ENCODE assay signal across 1 cellular context in the genomic region with DNA sequence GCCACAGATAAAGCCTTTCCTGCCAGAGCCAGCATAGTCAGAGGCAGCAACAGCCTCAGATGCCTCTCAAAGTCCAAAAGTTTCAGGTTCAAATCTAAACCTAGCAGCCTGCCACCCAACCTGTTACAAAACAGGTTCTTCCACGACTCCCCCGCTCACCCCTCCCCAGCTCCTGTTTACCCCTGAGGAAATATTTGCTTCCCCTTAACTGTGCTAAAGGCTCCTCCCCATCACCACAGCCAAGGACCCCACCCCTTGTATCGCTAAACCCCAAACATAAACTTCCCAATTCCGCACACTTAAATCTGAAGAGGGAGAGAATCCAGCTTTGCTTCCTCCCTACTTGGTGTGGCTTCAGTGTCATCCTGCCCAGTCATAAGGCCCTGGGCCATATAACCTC.
TF ChIP-seq lines count a peak whose summit lies in the region.

No MANE protein-coding gene starts in this region.

TF ChIP-seq in HepG2, 621 proteins besides CTCF, POLR2A, EP300 and RAD21 (continued from another document):
- TF ChIP-seq, protein P1, sequence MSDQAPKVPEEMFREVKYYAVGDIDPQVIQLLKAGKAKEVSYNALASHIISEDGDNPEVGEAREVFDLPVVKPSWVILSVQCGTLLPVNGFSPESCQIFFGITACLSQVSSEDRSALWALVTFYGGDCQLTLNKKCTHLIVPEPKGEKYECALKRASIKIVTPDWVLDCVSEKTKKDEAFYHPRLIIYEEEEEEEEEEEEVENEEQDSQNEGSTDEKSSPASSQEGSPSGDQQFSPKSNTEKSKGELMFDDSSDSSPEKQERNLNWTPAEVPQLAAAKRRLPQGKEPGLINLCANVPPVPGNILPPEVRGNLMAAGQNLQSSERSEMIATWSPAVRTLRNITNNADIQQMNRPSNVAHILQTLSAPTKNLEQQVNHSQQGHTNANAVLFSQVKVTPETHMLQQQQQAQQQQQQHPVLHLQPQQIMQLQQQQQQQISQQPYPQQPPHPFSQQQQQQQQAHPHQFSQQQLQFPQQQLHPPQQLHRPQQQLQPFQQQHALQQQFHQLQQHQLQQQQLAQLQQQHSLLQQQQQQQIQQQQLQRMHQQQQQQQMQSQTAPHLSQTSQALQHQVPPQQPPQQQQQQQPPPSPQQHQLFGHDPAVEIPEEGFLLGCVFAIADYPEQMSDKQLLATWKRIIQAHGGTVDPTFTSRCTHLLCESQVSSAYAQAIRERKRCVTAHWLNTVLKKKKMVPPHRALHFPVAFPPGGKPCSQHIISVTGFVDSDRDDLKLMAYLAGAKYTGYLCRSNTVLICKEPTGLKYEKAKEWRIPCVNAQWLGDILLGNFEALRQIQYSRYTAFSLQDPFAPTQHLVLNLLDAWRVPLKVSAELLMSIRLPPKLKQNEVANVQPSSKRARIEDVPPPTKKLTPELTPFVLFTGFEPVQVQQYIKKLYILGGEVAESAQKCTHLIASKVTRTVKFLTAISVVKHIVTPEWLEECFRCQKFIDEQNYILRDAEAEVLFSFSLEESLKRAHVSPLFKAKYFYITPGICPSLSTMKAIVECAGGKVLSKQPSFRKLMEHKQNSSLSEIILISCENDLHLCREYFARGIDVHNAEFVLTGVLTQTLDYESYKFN (CRISPR knock-in tag; conservative IDR thresholded peaks at IDR 0.05): peak; percentile 79
- TF ChIP-seq, protein P2, sequence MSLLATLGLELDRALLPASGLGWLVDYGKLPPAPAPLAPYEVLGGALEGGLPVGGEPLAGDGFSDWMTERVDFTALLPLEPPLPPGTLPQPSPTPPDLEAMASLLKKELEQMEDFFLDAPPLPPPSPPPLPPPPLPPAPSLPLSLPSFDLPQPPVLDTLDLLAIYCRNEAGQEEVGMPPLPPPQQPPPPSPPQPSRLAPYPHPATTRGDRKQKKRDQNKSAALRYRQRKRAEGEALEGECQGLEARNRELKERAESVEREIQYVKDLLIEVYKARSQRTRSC (CRISPR knock-in tag; IDR thresholded peaks at IDR 0.05; ENCODE audit: low read depth): 0 out of 2 replicates have a peak, but pooled peaks have one; percentile 3
- 0 out of 2 replicates have a peak, but pooled peaks have one; percentile 19 for TF ChIP-seq KLF12 (CRISPR knock-in tag; IDR thresholded peaks at IDR 0.05; ENCODE audit: borderline replicate concordance)
- TF ChIP-seq, protein P3, sequence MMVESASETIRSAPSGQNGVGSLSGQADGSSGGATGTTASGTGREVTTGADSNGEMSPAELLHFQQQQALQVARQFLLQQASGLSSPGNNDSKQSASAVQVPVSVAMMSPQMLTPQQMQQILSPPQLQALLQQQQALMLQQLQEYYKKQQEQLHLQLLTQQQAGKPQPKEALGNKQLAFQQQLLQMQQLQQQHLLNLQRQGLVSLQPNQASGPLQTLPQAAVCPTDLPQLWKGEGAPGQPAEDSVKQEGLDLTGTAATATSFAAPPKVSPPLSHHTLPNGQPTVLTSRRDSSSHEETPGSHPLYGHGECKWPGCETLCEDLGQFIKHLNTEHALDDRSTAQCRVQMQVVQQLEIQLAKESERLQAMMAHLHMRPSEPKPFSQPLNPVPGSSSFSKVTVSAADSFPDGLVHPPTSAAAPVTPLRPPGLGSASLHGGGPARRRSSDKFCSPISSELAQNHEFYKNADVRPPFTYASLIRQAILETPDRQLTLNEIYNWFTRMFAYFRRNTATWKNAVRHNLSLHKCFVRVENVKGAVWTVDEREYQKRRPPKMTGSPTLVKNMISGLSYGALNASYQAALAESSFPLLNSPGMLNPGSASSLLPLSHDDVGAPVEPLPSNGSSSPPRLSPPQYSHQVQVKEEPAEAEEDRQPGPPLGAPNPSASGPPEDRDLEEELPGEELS (CRISPR knock-in tag; IDR thresholded peaks at IDR 0.05): peak; percentile 81
- TF ChIP-seq, protein P4, sequence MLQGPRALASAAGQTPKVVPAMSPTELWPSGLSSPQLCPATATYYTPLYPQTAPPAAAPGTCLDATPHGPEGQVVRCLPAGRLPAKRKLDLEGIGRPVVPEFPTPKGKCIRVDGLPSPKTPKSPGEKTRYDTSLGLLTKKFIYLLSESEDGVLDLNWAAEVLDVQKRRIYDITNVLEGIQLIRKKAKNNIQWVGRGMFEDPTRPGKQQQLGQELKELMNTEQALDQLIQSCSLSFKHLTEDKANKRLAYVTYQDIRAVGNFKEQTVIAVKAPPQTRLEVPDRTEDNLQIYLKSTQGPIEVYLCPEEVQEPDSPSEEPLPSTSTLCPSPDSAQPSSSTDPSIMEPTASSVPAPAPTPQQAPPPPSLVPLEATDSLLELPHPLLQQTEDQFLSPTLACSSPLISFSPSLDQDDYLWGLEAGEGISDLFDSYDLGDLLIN (CRISPR knock-in tag; IDR thresholded peaks at IDR 0.05; ENCODE audit: borderline replicate concordance): no peak
- TF ChIP-seq, protein P5, sequence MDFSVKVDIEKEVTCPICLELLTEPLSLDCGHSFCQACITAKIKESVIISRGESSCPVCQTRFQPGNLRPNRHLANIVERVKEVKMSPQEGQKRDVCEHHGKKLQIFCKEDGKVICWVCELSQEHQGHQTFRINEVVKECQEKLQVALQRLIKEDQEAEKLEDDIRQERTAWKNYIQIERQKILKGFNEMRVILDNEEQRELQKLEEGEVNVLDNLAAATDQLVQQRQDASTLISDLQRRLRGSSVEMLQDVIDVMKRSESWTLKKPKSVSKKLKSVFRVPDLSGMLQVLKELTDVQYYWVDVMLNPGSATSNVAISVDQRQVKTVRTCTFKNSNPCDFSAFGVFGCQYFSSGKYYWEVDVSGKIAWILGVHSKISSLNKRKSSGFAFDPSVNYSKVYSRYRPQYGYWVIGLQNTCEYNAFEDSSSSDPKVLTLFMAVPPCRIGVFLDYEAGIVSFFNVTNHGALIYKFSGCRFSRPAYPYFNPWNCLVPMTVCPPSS (IDR thresholded peaks at IDR 0.05): no peak
TF ChIP-seq in HepG2: peak in this region for 45.
